Comparison of ENCODE assay signal across 8 cellular contexts in the genomic region with DNA sequence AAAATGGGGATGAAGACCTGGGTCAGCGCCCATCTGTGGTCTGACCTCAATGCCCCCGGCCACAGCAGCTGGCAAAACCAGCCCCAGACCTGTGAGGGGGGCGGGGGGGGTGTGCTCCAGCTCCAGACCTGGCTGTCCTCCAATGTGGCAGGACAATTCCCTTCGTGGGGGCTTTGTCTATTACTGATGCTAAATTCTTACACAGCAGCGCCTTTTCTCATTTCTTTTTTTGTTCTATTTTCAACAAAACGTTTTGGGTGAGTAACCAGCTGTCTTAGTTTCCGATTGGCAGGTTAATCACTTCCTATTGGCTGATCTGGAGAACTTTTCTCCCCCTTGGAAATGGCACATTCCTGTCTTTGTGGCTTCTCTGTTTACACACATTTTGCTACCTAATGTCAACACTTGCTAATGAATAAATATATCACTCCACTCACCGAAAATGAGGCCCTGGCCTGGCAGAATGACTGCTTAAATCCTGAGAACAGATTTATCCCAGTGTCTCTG. TPM values are rescaled to one million over a fixed set of nuclear protein-coding genes. Genes with fewer than 3 reads are reported as not detected.
A peak's percentile ranks its signal among the peaks of the same experiment; 100 is the strongest.
DNase-seq lines count a peak whose midpoint lies in the region; ATAC-seq and TF ChIP-seq lines count a peak whose summit lies in the region.

No MANE protein-coding gene starts in this region.

- H3K27ac Mint-ChIP-seq in Caco-2 (ENCODE audit: unreplicated experiment) = no peak overlapping the region
- peak overlapping the region; percentile 94 for H3K27ac Mint-ChIP-seq in mesothelial cell of epicardium

- H3K9me3 Mint-ChIP-seq in Caco-2 (ENCODE audit: unreplicated experiment) = no peaks in the 10 kb centered on the region
- H3K9me3 Mint-ChIP-seq in mesothelial cell of epicardium = no peaks in the 10 kb centered on the region

- H3K9me3 ChIP-seq in Caco-2 (no peaks in the 10 kb centered on the region), MG63 (no peaks in the 10 kb centered on the region), Karpas-422 (ENCODE audit: low read length) (no peaks in the 10 kb centered on the region), testis (no peaks in the 10 kb centered on the region)

- POLR2A ChIA-PET in Caco-2 (lab: Charles Lee) = interaction anchor here (1.1 kb wide), 1 partner anchor 17 kb away, joined by 3 read pairs; no protein-coding TSS in a partner anchor

- H3K27me3 ChIP-seq in Caco-2 (replicated peaks; ENCODE audit: control insufficient read depth, insufficient read depth, low read length) (no peaks in the 10 kb centered on the region), MG63 (no peaks in the 10 kb centered on the region), Karpas-422 (ENCODE audit: low read length) (no peaks in the 10 kb centered on the region; the same call in 1 of the 2 replicates), testis (no peaks in the 10 kb centered on the region)

- H3K79me2 ChIP-seq in Karpas-422 (ENCODE audit: low read length) = no peaks in the 10 kb centered on the region

- H3K27ac ChIP-seq in Karpas-422 (ENCODE audit: low read length) (no peak overlapping the region), testis (no peak overlapping the region)

- H3K4me3 ChIP-seq in Caco-2 (ENCODE audit: low read depth, low read length) (no peak overlapping the region), MG63 (peak overlapping the region; percentile 81), astrocyte of the spinal cord (ENCODE audit: low read depth, low read length) (peak overlapping the region; percentile 95), Karpas-422 (ENCODE audit: low read length) (no peak overlapping the region), testis (no peak overlapping the region)

- H3K36me3 ChIP-seq in Caco-2 (ENCODE audit: control insufficient read depth, insufficient read depth, low read length) (no peaks in the 10 kb centered on the region; the same call in 1 of the 2 replicates), MG63 (peaks cover 72% of the 10 kb centered on the region), Karpas-422 (ENCODE audit: insufficient read depth, low read length) (no peaks in the 10 kb centered on the region), testis (ENCODE audit: low read depth, missing control alignments) (no peaks in the 10 kb centered on the region)

- H3K4me1 ChIP-seq in Caco-2 (peaks cover 49% of the 10 kb centered on the region), Karpas-422 (ENCODE audit: low read length) (peaks cover 32% of the 10 kb centered on the region), testis (peaks cover 19% of the 10 kb centered on the region)

- no peak for ATAC-seq in HG03460 (IDR thresholded peaks at IDR 0.05; ENCODE audit: unreplicated experiment)

- 33 to 40% methylated on average over 8 of the region's 8 CpGs for WGBS in testis, 2 donors

- DNase-seq in Caco-2 (no peak), MG63 (no peak), astrocyte of the spinal cord (ENCODE audit: low read depth, low spot score) (peak; percentile 69), mesothelial cell of epicardium (ENCODE audit: low spot score in 2 of 2, unreplicated experiment in 2 of 2) (no peak), Karpas-422 (no peak), testis (no peak), SK-N-DZ (ENCODE audit: low spot score) (no peak)

- H3K4me3 Mint-ChIP-seq in Caco-2 (ENCODE audit: unreplicated experiment) = peak overlapping the region; percentile 40
- peak overlapping the region; percentile 99 for H3K4me3 Mint-ChIP-seq in mesothelial cell of epicardium

- no peak for TF ChIP-seq CTCF in Caco-2 (IDR thresholded peaks at IDR 0.05; ENCODE audit: insufficient read depth in 1 of 2, low read depth in 1 of 2, low read length in 1 of 2, severe bottlenecking in 1 of 2, unreplicated experiment in 1 of 2)
- TF ChIP-seq CTCF in astrocyte of the spinal cord (IDR thresholded peaks at IDR 0.05; ENCODE audit: low read depth, low read length) = no peak
- TF ChIP-seq CTCF in mesothelial cell of epicardium (IDR thresholded peaks at IDR 0.05; ENCODE audit: unreplicated experiment) = no peak
- TF ChIP-seq CTCF in testis (IDR thresholded peaks at IDR 0.05) = no peak

- H3K9me2 ChIP-seq in Karpas-422 (replicated peaks; ENCODE audit: insufficient read depth, low read length) = no peaks in the 10 kb centered on the region

- BruUV-seq in Caco-2 (replicated peaks; lab: Mats Ljungman, UMichigan) = no TSS peak

- 0 out of 2 replicates have a peak, but pooled peaks cover 4% of the 10 kb centered on the region for H4K20me1 ChIP-seq in Karpas-422 (ENCODE audit: insufficient read depth, low read depth, low read length)

- no peak overlapping the region for H3K4me2 ChIP-seq in Karpas-422 (ENCODE audit: low read depth, low read length, poor library complexity, severe bottlenecking)

- H3K36me3 Mint-ChIP-seq in Caco-2 (ENCODE audit: insufficient read depth, unreplicated experiment) (peaks cover 28% of the 10 kb centered on the region), mesothelial cell of epicardium (peaks cover 24% of the 10 kb centered on the region)

- H3K4me1 Mint-ChIP-seq in Caco-2 (ENCODE audit: low read depth, unreplicated experiment) = peaks cover 18% of the 10 kb centered on the region
- H3K4me1 Mint-ChIP-seq in mesothelial cell of epicardium = peaks cover 68% of the 10 kb centered on the region

- in situ Hi-C loops in astrocyte of the spinal cord (cut with HindIII; ENCODE audit: low sequenced_read_pairs) = no loop called here

- CTCF ChIA-PET in Caco-2 (lab: Charles Lee) = no interaction called here

- intact Hi-C loops in Caco-2 (cut with micrococcal nuclease; ENCODE audit: unreplicated experiment) = loop anchor here (10.0 kb wide), 1 partner anchor 162 kb away; no protein-coding TSS in a partner anchor
- intact Hi-C loops in testis (cut with DNase I; ENCODE audit: low total_unique reads) = no loop called here

- no peak overlapping the region for H2AFZ ChIP-seq in Karpas-422 (ENCODE audit: low read length)

- TF ChIP-seq POLR2A in testis (IDR thresholded peaks at IDR 0.05) = no peak

- H3K27me3 Mint-ChIP-seq in Caco-2 (ENCODE audit: insufficient read depth, unreplicated experiment) (no peaks in the 10 kb centered on the region), mesothelial cell of epicardium (ENCODE audit: low read depth) (no peaks in the 10 kb centered on the region)

- H3K9ac ChIP-seq in Karpas-422 (ENCODE audit: low read length) = no peak overlapping the region

RNA-seq across cellular contexts. Expression of gene SMAD7, which starts 4.4 kb away (rescaled TPM):
- total RNA-seq in Caco-2 (2022) (9.3 and 9.5 TPM in 2 replicates), mesothelial cell of epicardium (75.5 to 77.6 TPM (median 76.8 TPM) in 3 replicates), testis (10 to 100 TPM in 1 of 2 donors, 1 to 10 TPM in 1; 9.8 to 14.6 TPM)
- total RNA-seq in MG63 (2014; rRNA removed; shearing (Covaris generic); ENCODE audit: low replicate concordance) = 13.4 and 29.3 TPM in 2 replicates
- total RNA-seq in Karpas-422 (2014; rRNA removed; shearing (Covaris generic); ENCODE audit: low replicate concordance) = 1.3 and 2.1 TPM in 2 replicates
- 7.5 TPM for polyA plus RNA-seq in testis (ENCODE audit: insufficient read depth, low read depth, low replicate concordance)
- 9.8 and 14.5 TPM in 2 replicates for polyA plus RNA-seq in SK-N-DZ (2014; cell fraction: cytosol; rRNA removed)
- polyA plus RNA-seq in SK-N-DZ (2014; cell fraction: nucleus; rRNA removed) = 6.3 and 6.9 TPM in 2 replicates

Comparison
In these comparisons a context has a peak if more than half of its experiments do, and no peak if none do; other contexts are left out.
1. H3K4me3 ChIP-seq: peak in MG63 (single experiment) and astrocyte of the spinal cord (single experiment); none in Caco-2 (single experiment), Karpas-422 (single experiment) and testis (0 of 2).